ENCODE assay signal across 1 cellular context in the genomic region with DNA sequence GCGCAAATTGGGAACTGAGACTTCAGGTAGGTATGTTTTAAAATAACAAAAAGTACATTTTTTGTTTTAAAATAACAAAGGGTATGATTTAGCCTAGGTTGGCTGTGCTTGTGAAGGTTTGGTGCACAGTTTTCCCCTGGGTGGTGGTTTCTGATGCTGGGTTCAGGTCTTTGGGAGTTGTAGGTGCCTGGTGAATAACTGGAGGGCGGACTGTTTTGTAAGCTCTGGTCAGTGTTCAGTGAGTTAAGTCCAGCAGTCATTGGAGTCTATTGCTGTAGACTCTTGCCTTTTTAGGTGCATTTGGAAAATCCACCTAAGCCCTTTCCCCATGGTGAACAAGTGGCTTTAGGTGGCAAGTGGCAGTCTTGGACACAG.
TF ChIP-seq lines count a peak whose summit lies in the region.

No MANE protein-coding gene starts in this region.

TF ChIP-seq in H1, 55 proteins besides CTCF, POLR2A, EP300 and RAD21:
- no peak for TF ChIP-seq FOSL1 (IDR thresholded peaks at IDR 0.05; ENCODE audit: insufficient read depth, low read depth, low read length)
- no peak for TF ChIP-seq SRF (IDR thresholded peaks at IDR 0.05; ENCODE audit: low read depth, low read length)
- TF ChIP-seq TEAD4 (IDR thresholded peaks at IDR 0.05; ENCODE audit: low read depth, low read length) = no peak
- TF ChIP-seq EGR1 (IDR thresholded peaks at IDR 0.05; ENCODE audit: borderline replicate concordance, low read depth, low read length) = no peak
- TF ChIP-seq CEBPB (IDR thresholded peaks at IDR 0.05; ENCODE audit: low read depth, low read length) = no peak
- TF ChIP-seq CTBP2 (IDR thresholded peaks at IDR 0.05; ENCODE audit: borderline replicate concordance, insufficient read depth, insufficient read length, low read length) = no peak
- TF ChIP-seq TBP (IDR thresholded peaks at IDR 0.05; ENCODE audit: low read depth, low read length) = no peak
- no peak for TF ChIP-seq KDM1A (IDR thresholded peaks at IDR 0.05; ENCODE audit: borderline replicate concordance, low read length)
- TF ChIP-seq SUZ12 (IDR thresholded peaks at IDR 0.05; ENCODE audit: low read length) = no peak
- no peak for TF ChIP-seq KDM4A (IDR thresholded peaks at IDR 0.05; ENCODE audit: low read depth, low read length, severe bottlenecking)
- TF ChIP-seq RXRA (IDR thresholded peaks at IDR 0.05; ENCODE audit: insufficient read depth, low read depth, low read length) = no peak
